Comparison of ENCODE assay signal across 8 cellular contexts in genomic region chr2:157874997-157875719, GRCh38. TPM values are rescaled to one million over a fixed set of nuclear protein-coding genes. Genes with fewer than 3 reads are reported as not detected.
DNase-seq lines count a peak whose midpoint lies in the region; ATAC-seq, FAIRE-seq and TF ChIP-seq lines count a peak whose summit lies in the region.

No MANE protein-coding gene starts in this region.

- H3K4me3 Mint-ChIP-seq in stimulated activated naive B cell treated with anti-CD40 and anti-IgM and Interleukin-4, amounts not matched to agents 10 μg/mL and 1 μg/mL and 100 μg/mL, for 72 hours, result peak overlapping the region; percentile 89 to 90

- peak; percentile 44 for DNase-seq in A673 (ENCODE audit: low spot score)
- peak; percentile 93 for DNase-seq in GM23248
- peak; percentile 29 for DNase-seq in SK-MEL-5 (ENCODE audit: low read depth, low spot score)
- peak; percentile 42 for DNase-seq in cerebellar cortex (ENCODE audit: low spot score)
- DNase-seq in left kidney (ENCODE audit: low read depth, low spot score), result peak; percentile 72
- no peak for DNase-seq in stimulated activated naive B cell treated with anti-CD40 and anti-IgM and Interleukin-4, amounts not matched to agents 10 μg/mL and 1 μg/mL and 100 μg/mL, for 72 hours
- no peak for DNase-seq in GM12891 (ENCODE audit: insufficient read length, low spot score)

- CTCF ChIA-PET in A673 (lab: Charles Lee), result interaction anchor here (0.6 kb wide), 1 partner anchor 63 kb away, joined by 5 read pairs; no protein-coding TSS in a partner anchor

- H3K9me2 ChIP-seq in GM23248 (ENCODE audit: insufficient read depth), result no peaks in the 10 kb centered on the region

- H4K20me1 ChIP-seq in GM23248 (ENCODE audit: insufficient read depth), result 0 out of 2 replicates have a peak, but pooled peaks cover 6% of the 10 kb centered on the region

- H3K36me3 ChIP-seq in A673 (ENCODE audit: insufficient read depth, low read length, poor library complexity, severe bottlenecking), result no peaks in the 10 kb centered on the region
- no peaks in the 10 kb centered on the region for H3K36me3 ChIP-seq in GM23248 (ENCODE audit: low read depth)

- WGBS in GM23248 (ENCODE audit: low coverage in 1 of 2, low lambda C conversion rate in 2 of 2, missing lambda C conversion rate in 2 of 2), 2 experiments, result 1 to 2% methylated on average over 16 to 25 of the region's 25 CpGs

- H3K27me3 Mint-ChIP-seq in stimulated activated naive B cell treated with anti-CD40 and anti-IgM and Interleukin-4, amounts not matched to agents 10 μg/mL and 1 μg/mL and 100 μg/mL, for 72 hours, result no peaks in the 10 kb centered on the region

- no peak for ATAC-seq in stimulated activated naive B cell treated with anti-CD40 and anti-IgM and Interleukin-4, amounts not matched to agents 10 μg/mL and 1 μg/mL and 100 μg/mL, for 72 hours (replicated peaks)
- ATAC-seq in HG02759 (IDR thresholded peaks at IDR 0.05; ENCODE audit: unreplicated experiment), result no peak

- H3F3A ChIP-seq in GM23248 (ENCODE audit: insufficient read depth), result peaks cover 19% of the 10 kb centered on the region

- H3K9me3 ChIP-seq in A673 (ENCODE audit: low read depth, low read length, poor library complexity, severe bottlenecking) (no peaks in the 10 kb centered on the region), GM23248 (ENCODE audit: low read depth) (no peaks in the 10 kb centered on the region)

- H3K4me1 ChIP-seq in A673 (ENCODE audit: insufficient read depth, low read length, poor library complexity, severe bottlenecking) (no peaks in the 10 kb centered on the region), GM23248 (ENCODE audit: insufficient read depth) (peaks cover 21% of the 10 kb centered on the region)

- H3K27ac ChIP-seq in A673 (ENCODE audit: low read depth, low read length, poor library complexity, severe bottlenecking) (peak overlapping the region; percentile 89), GM23248 (peak overlapping the region; percentile 87)

- TF ChIP-seq POLR2A in GM12891 (IDR thresholded peaks at IDR 0.05; ENCODE audit: low read depth, low read length), result no peak

- TF ChIP-seq CTCF in A673 (conservative IDR thresholded peaks at IDR 0.05; ENCODE audit: low read depth, low read length), result no peak

- peaks cover 13 to 46% of the 10 kb centered on the region in 2 donors for H3K4me1 Mint-ChIP-seq in stimulated activated naive B cell treated with anti-CD40 and anti-IgM and Interleukin-4, amounts not matched to agents 10 μg/mL and 1 μg/mL and 100 μg/mL, for 72 hours

- peaks cover 2 to 3% of the 10 kb centered on the region in 2 donors for H3K36me3 Mint-ChIP-seq in stimulated activated naive B cell treated with anti-CD40 and anti-IgM and Interleukin-4, amounts not matched to agents 10 μg/mL and 1 μg/mL and 100 μg/mL, for 72 hours

- intact Hi-C loops in A673 (cut with micrococcal nuclease; ENCODE audit: unreplicated experiment), result no loop called here

- peak overlapping the region; percentile 92 for H3K4me2 ChIP-seq in GM23248 (ENCODE audit: unreplicated experiment)

- H3K27me3 ChIP-seq in A673 (replicated peaks; ENCODE audit: insufficient read depth, low read depth, low read length, poor library complexity), result no peaks in the 10 kb centered on the region
- H3K27me3 ChIP-seq in GM23248 (replicated peaks; ENCODE audit: insufficient read depth), result no peaks in the 10 kb centered on the region

- in situ Hi-C loops in GM23248 (cut with MboI), result no loop called here
- in situ Hi-C loops in SK-MEL-5 (cut with HindIII; ENCODE audit: low pct_unique_long_range_greater_than_20kb, low sequenced_read_pairs), result loop anchor here (5.0 kb wide), 1 partner anchor 98 kb away; no protein-coding TSS in a partner anchor

- peak overlapping the region; percentile 87 for H3K9ac ChIP-seq in GM23248

- no peaks in the 10 kb centered on the region for H3K9me3 Mint-ChIP-seq in stimulated activated naive B cell treated with anti-CD40 and anti-IgM and Interleukin-4, amounts not matched to agents 10 μg/mL and 1 μg/mL and 100 μg/mL, for 72 hours

- POLR2A ChIA-PET in A673 (lab: Charles Lee; ENCODE audit: low non-redundant PET), result no interaction called here

- H3K4me3 ChIP-seq in A673 (ENCODE audit: low read depth, low read length, poor library complexity, severe bottlenecking) (peak overlapping the region; percentile 85), GM23248 (peak overlapping the region; percentile 91)

- peaks cover 46% of the 10 kb centered on the region for H3K79me2 ChIP-seq in GM23248 (ENCODE audit: insufficient read depth)

- BruUV-seq in A673 (replicated peaks; lab: Mats Ljungman, UMichigan), result TSS peak; percentile 32

- FAIRE-seq in GM12891 (lab: Jason Lieb, UNC), result no peak

- peak overlapping the region; percentile 77 for H3K27ac Mint-ChIP-seq in stimulated activated naive B cell treated with anti-CD40 and anti-IgM and Interleukin-4, amounts not matched to agents 10 μg/mL and 1 μg/mL and 100 μg/mL, for 72 hours

- H2AFZ ChIP-seq in GM23248, result peak overlapping the region; percentile 61

TF ChIP-seq in GM12891, 5 proteins besides CTCF, POLR2A, EP300 and RAD21:
- TF ChIP-seq TAF1 (IDR thresholded peaks at IDR 0.05; ENCODE audit: low read depth, low read length), result no peak

RNA-seq across cellular contexts. Expression of gene ACVR1, which starts 1.0 kb away (rescaled TPM):
- total RNA-seq in A673 (2021), result 17.1 and 18.3 TPM in 2 replicates
- 21.2 and 31.3 TPM in 2 replicates for total RNA-seq in GM23248 (2014; rRNA removed; shearing (Covaris generic))
- polyA plus RNA-seq in GM23248 (2016; fragmentation: Nextera tagmentation; extraction: Ambion mirVana), result 16.2 and 17.1 TPM in 2 replicates
- 6.1 and 7.2 TPM in 2 replicates for total RNA-seq in SK-MEL-5 (2014; rRNA removed; shearing (Covaris generic))
- polyA plus RNA-seq in SK-MEL-5 (2015; cell fraction: cytosol; rRNA removed), result 18.5 and 26.0 TPM in 2 replicates
- polyA plus RNA-seq in SK-MEL-5 (2015; cell fraction: nucleus; rRNA removed), result 7.8 and 8.9 TPM in 2 replicates
- polyA plus RNA-seq in GM12891 (2012; ENCODE audit: low read depth, missing spikeins), result 0.18 TPM

Comparison
In these comparisons a context has a peak if more than half of its experiments do, and no peak if none do; other contexts are left out.
1. DNase-seq: peak in A673 (single experiment), GM23248 (single experiment), SK-MEL-5 (single experiment), cerebellar cortex (single experiment) and left kidney (single experiment); none in stimulated activated naive B cell treated with anti-CD40 and anti-IgM and Interleukin-4, amounts not matched to agents 10 μg/mL and 1 μg/mL and 100 μg/mL, for 72 hours (single experiment) and GM12891 (single experiment).